Comparison of ENCODE assay signal across 1 cellular context in the genomic region with DNA sequence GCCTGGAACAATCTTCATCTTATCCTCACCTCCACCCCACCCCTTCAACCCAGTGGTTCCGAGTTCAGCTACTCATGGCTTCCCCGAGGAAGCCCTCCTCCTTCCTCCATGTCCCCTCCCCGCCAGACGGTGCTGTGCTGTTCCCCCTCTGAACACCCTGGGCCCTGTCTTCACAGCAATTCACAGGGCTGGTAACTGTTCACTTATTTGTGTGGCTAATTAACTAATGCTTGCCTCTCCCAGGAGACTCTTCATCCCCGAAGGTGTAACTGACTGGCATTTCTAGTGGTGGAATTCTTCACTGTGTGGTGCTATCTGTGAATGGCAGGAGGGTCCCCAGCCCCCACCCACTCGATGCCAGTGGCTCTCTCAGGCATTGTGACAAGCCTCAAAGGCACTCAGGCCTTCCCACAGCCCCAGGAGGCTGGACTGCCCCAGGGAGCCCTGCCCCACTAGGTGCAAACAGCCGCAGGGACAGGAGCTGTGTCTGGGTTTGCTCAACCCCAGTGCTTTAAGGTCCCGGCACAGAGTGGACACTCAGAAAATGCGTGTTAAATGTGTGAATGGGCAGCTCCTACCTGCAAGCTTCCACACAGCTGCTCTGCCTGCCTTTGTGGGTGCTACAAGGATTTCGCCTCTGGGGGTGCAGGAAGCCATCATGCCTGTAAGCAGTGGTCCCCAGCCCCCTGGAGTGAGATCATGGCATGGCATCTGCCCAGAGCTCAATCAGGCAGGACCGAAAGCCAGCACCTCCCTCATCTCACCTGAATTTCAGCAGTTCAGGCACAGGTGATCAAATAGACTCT.
TF ChIP-seq lines count a peak whose summit lies in the region.

No MANE protein-coding gene starts in this region.

TF ChIP-seq in HepG2, 621 proteins besides CTCF, POLR2A, EP300 and RAD21 (continued from another document):
- TF ChIP-seq TAF1 (CRISPR knock-in tag; IDR thresholded peaks at IDR 0.05) (no peak), ZBTB39 (CRISPR knock-in tag; IDR thresholded peaks at IDR 0.05) (no peak), SATB2 (CRISPR knock-in tag; IDR thresholded peaks at IDR 0.05) (no peak), HOXA5 (CRISPR knock-in tag; IDR thresholded peaks at IDR 0.05) (no peak), ZNF260 (CRISPR knock-in tag; IDR thresholded peaks at IDR 0.05; ENCODE audit: borderline replicate concordance, low read depth) (no peak), RXRB (CRISPR knock-in tag; IDR thresholded peaks at IDR 0.05; ENCODE audit: borderline replicate concordance) (no peak), ZNF607 (CRISPR knock-in tag; IDR thresholded peaks at IDR 0.05; ENCODE audit: borderline replicate concordance) (no peak), CENPT (CRISPR knock-in tag; IDR thresholded peaks at IDR 0.05; ENCODE audit: low read depth) (no peak), ZNF564 (CRISPR knock-in tag; IDR thresholded peaks at IDR 0.05) (no peak)
- TF ChIP-seq, protein P1, sequence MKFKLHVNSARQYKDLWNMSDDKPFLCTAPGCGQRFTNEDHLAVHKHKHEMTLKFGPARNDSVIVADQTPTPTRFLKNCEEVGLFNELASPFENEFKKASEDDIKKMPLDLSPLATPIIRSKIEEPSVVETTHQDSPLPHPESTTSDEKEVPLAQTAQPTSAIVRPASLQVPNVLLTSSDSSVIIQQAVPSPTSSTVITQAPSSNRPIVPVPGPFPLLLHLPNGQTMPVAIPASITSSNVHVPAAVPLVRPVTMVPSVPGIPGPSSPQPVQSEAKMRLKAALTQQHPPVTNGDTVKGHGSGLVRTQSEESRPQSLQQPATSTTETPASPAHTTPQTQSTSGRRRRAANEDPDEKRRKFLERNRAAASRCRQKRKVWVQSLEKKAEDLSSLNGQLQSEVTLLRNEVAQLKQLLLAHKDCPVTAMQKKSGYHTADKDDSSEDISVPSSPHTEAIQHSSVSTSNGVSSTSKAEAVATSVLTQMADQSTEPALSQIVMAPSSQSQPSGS (CRISPR knock-in tag; IDR thresholded peaks at IDR 0.05), result no peak
- TF ChIP-seq, protein P2, sequence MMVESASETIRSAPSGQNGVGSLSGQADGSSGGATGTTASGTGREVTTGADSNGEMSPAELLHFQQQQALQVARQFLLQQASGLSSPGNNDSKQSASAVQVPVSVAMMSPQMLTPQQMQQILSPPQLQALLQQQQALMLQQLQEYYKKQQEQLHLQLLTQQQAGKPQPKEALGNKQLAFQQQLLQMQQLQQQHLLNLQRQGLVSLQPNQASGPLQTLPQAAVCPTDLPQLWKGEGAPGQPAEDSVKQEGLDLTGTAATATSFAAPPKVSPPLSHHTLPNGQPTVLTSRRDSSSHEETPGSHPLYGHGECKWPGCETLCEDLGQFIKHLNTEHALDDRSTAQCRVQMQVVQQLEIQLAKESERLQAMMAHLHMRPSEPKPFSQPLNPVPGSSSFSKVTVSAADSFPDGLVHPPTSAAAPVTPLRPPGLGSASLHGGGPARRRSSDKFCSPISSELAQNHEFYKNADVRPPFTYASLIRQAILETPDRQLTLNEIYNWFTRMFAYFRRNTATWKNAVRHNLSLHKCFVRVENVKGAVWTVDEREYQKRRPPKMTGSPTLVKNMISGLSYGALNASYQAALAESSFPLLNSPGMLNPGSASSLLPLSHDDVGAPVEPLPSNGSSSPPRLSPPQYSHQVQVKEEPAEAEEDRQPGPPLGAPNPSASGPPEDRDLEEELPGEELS (CRISPR knock-in tag; IDR thresholded peaks at IDR 0.05), result no peak
TF ChIP-seq in HepG2: peak in this region for 0.
